11 cellular contexts compared by ENCODE assay signal in the genomic region with DNA sequence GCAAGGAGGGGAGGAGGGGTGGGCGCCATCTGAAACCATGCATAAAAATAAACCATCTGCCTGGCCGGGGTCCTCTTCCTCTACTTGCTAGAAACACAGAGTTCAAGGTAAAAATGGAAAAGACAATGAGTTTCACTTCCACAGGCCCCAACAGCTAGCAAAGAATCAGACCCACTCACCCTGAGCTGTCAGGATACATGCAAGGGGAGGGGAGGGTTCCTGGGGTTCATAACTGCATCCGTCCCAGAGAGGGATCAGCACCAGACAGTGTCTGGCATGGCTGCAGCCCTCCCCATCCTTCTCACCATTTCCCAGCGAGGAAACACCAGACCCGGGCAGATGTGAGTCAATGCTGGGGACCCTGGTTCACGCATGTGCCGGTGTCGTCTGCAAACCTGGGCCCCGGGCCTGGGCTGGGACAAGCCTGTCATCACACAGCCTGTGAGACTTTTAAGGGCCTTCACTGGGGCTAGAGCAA. TPM values are rescaled to one million over a fixed set of nuclear protein-coding genes. Genes with fewer than 3 reads are reported as not detected.
DNase-seq lines count a peak whose midpoint lies in the region; ATAC-seq and TF ChIP-seq lines count a peak whose summit lies in the region.
"Had no signal": no experiment of that assay in that cellular context is flagged by ENCODE, and none has a peak within 500 bp of the region (broad histone marks: within the 10 kb centered on the region; RNA-seq: fewer than 3 reads in every experiment).

No MANE protein-coding gene starts in this region.

- H3K79me2 ChIP-seq in SK-N-SH (ENCODE audit: insufficient read depth), result no peaks in the 10 kb centered on the region
- no peaks in the 10 kb centered on the region for H3K79me2 ChIP-seq in smooth muscle cell (ENCODE audit: low read depth)
- H3K79me2 ChIP-seq in PC-9 (ENCODE audit: low read depth), result no peaks in the 10 kb centered on the region

- 80% methylated on average over 6 of the region's 9 CpGs for WGBS in SK-N-SH (ENCODE audit: low lambda C conversion rate)
- 57% methylated on average over 9 of the region's 9 CpGs for WGBS in smooth muscle cell (ENCODE audit: low lambda C conversion rate)

- H3K27ac Mint-ChIP-seq in T-cell, result peak overlapping the region; percentile 92 to 94

- H3K27ac ChIP-seq in SK-N-SH (ENCODE audit: low read depth in 2 of 2, low read length in 1 of 2) (no peak overlapping the region), smooth muscle cell (ENCODE audit: low read depth) (no peak overlapping the region), PC-9 (no peak overlapping the region)
- H3K27ac ChIP-seq: esophagus muscularis mucosa had no signal

- no TSS peak for BruUV-seq in PC-9 (replicated peaks; lab: Mats Ljungman, UMichigan)

- H3K9me3 Mint-ChIP-seq in T-cell, result no peaks in the 10 kb centered on the region

- CTCF ChIA-PET in SK-N-SH (lab: Yijun Ruan, JAX) (no interaction called here), T-cell (lab: Charles Lee) (interaction anchor here in 1 of 2 donors (1.5 kb wide), 1 partner anchor 13 kb away, joined by 7 read pairs; no protein-coding TSS in a partner anchor), PC-9 (lab: Charles Lee) (interaction anchor here (1.0 kb wide), 1 partner anchor 107 kb away, joined by 3 read pairs; no protein-coding TSS in a partner anchor)

- TF ChIP-seq RAD21 in SK-N-SH (IDR thresholded peaks at IDR 0.05; ENCODE audit: low read length), result no peak

- H2AFZ ChIP-seq in SK-N-SH (ENCODE audit: low read depth), result no peak overlapping the region
- H2AFZ ChIP-seq in smooth muscle cell (ENCODE audit: low read depth), result no peak overlapping the region
- no peak overlapping the region for H2AFZ ChIP-seq in PC-9

- TF ChIP-seq EP300 in SK-N-SH (IDR thresholded peaks at IDR 0.05; ENCODE audit: borderline replicate concordance in 1 of 2, low read depth in 1 of 2, low read length in 1 of 2), result no peak

- POLR2A ChIA-PET in SK-N-SH (lab: Yijun Ruan, JAX) (no interaction called here), T-cell (lab: Charles Lee) (no interaction called here), PC-9 (lab: Charles Lee; ENCODE audit: unreplicated experiment) (no interaction called here)

- DNase-seq in SK-N-SH, result no peak
- no peak for DNase-seq in T-cell
- DNase-seq in smooth muscle cell (lab: John Stamatoyannopoulos, UW; ENCODE audit: unreplicated experiment), result no peak
- DNase-seq in PC-9, result no peak
- DNase-seq in central memory CD4-positive, alpha-beta T cell, result no peak
- DNase-seq: NCI-H1694 treated with DMSO at 0.1 percent for 48 hours; stimulated activated CD4-positive, alpha-beta T cell treated with anti-CD3 and anti-CD28 coated beads, Interleukin-2, amount 100 ng/mL, for 48 hours had no signal

- H3K27me3 Mint-ChIP-seq in T-cell, result no peaks in the 10 kb centered on the region

- peaks cover 21% of the 10 kb centered on the region for H3K36me3 Mint-ChIP-seq in T-cell

- no peaks in the 10 kb centered on the region for H3K27me3 ChIP-seq in SK-N-SH (ENCODE audit: insufficient read depth)
- no peaks in the 10 kb centered on the region for H3K27me3 ChIP-seq in smooth muscle cell (ENCODE audit: low read depth)
- no peaks in the 10 kb centered on the region for H3K27me3 ChIP-seq in PC-9 (ENCODE audit: insufficient read depth, low read depth)
- H3K27me3 ChIP-seq: esophagus muscularis mucosa had no signal

- H3K36me3 ChIP-seq in SK-N-SH (replicated peaks in 1 of 2; ENCODE audit: control insufficient read depth in 1 of 2, insufficient read depth in 2 of 2, low read length in 1 of 2), result no peaks in the 10 kb centered on the region
- H3K36me3 ChIP-seq in smooth muscle cell (ENCODE audit: low read depth), result no peaks in the 10 kb centered on the region
- H3K36me3 ChIP-seq in PC-9 (ENCODE audit: low read depth), result no peaks in the 10 kb centered on the region
- H3K36me3 ChIP-seq: esophagus muscularis mucosa had no signal

- TF ChIP-seq CTCF in SK-N-SH (IDR thresholded peaks at IDR 0.05), result no peak
- no peak for TF ChIP-seq CTCF in smooth muscle cell (IDR thresholded peaks at IDR 0.05; ENCODE audit: borderline replicate concordance, insufficient read depth, poor library complexity, severe bottlenecking)
- no peak for TF ChIP-seq CTCF in PC-9 (conservative IDR thresholded peaks at IDR 0.05)

- H3K9me2 ChIP-seq in SK-N-SH, result no peaks in the 10 kb centered on the region
- no peaks in the 10 kb centered on the region for H3K9me2 ChIP-seq in PC-9 (ENCODE audit: insufficient read depth)

- intact Hi-C loops in PC-9 (cut with micrococcal nuclease; ENCODE audit: unreplicated experiment), result no loop called here

- peak overlapping the region in 1 of 3 donors; percentile 67 for H3K4me3 Mint-ChIP-seq in T-cell

- H3K9me3 ChIP-seq in SK-N-SH, result no peaks in the 10 kb centered on the region
- no peaks in the 10 kb centered on the region for H3K9me3 ChIP-seq in smooth muscle cell (replicated peaks; ENCODE audit: low read depth)
- no peaks in the 10 kb centered on the region for H3K9me3 ChIP-seq in PC-9 (ENCODE audit: insufficient read depth, low read depth)
- H3K9me3 ChIP-seq: esophagus muscularis mucosa had no signal

- peaks cover 0 to 21% of the 10 kb centered on the region in 2 experiments; a peak in 1 of 4 replicates for H3K4me1 ChIP-seq in SK-N-SH (ENCODE audit: control insufficient read depth in 1 of 2, insufficient read depth in 2 of 2, low read depth in 1 of 2, low read length in 1 of 2)
- H3K4me1 ChIP-seq in smooth muscle cell (ENCODE audit: low read depth), result no peaks in the 10 kb centered on the region
- no peaks in the 10 kb centered on the region for H3K4me1 ChIP-seq in PC-9 (replicated peaks; ENCODE audit: insufficient read depth)

- H3K4me1 Mint-ChIP-seq in T-cell, result peaks cover 71 to 97% (median 96%) of the 10 kb centered on the region in 3 donors

- H3K4me2 ChIP-seq in SK-N-SH (no peak overlapping the region), smooth muscle cell (peak overlapping the region; percentile 6), PC-9 (no peak overlapping the region)

- no peak overlapping the region for H3K9ac ChIP-seq in SK-N-SH
- H3K9ac ChIP-seq in smooth muscle cell (ENCODE audit: low read depth), result no peak overlapping the region

- H3K4me3 ChIP-seq in SK-N-SH (ENCODE audit: low read depth in 2 of 2, low read length in 1 of 2) (no peak overlapping the region), smooth muscle cell (no peak overlapping the region), PC-9 (no peak overlapping the region)
- H3K4me3 ChIP-seq: esophagus muscularis mucosa had no signal

- ATAC-seq in SK-N-SH treated with all-trans-retinoic acid at 6 μM for 48 hours (peak; percentile 38), HG02678 (IDR thresholded peaks at IDR 0.05; ENCODE audit: unreplicated experiment) (peak; percentile 35), T-cell (replicated peaks in 1 of 4) (no peak)
- no peak for ATAC-seq in activated CD4-positive, CD25-positive, alpha-beta regulatory T cell treated with anti-CD3 and anti-CD28 coated beads, Interleukin-2, amount 50 U/mL, for 24 hours

- H3F3A ChIP-seq in SK-N-SH (replicated peaks; ENCODE audit: insufficient read depth), result no peaks in the 10 kb centered on the region
- H3F3A ChIP-seq in smooth muscle cell (ENCODE audit: low read depth), result no peaks in the 10 kb centered on the region
- H3F3A ChIP-seq in PC-9 (ENCODE audit: insufficient read depth, low read depth), result no peaks in the 10 kb centered on the region

- H4K20me1 ChIP-seq in SK-N-SH (ENCODE audit: insufficient read depth) (no peaks in the 10 kb centered on the region), smooth muscle cell (ENCODE audit: low read depth) (no peaks in the 10 kb centered on the region), PC-9 (ENCODE audit: insufficient read depth) (no peaks in the 10 kb centered on the region)

TF ChIP-seq in SK-N-SH treated with all-trans-retinoic acid at 6 μM for 48 hours, 23 proteins besides CTCF, POLR2A, EP300 and RAD21 (continues in another document):
- no peak for TF ChIP-seq ZFP30 (CRISPR knock-in tag; IDR thresholded peaks at IDR 0.05)
- no peak for TF ChIP-seq CSDC2 (CRISPR knock-in tag; IDR thresholded peaks at IDR 0.05)
- TF ChIP-seq, protein P1, sequence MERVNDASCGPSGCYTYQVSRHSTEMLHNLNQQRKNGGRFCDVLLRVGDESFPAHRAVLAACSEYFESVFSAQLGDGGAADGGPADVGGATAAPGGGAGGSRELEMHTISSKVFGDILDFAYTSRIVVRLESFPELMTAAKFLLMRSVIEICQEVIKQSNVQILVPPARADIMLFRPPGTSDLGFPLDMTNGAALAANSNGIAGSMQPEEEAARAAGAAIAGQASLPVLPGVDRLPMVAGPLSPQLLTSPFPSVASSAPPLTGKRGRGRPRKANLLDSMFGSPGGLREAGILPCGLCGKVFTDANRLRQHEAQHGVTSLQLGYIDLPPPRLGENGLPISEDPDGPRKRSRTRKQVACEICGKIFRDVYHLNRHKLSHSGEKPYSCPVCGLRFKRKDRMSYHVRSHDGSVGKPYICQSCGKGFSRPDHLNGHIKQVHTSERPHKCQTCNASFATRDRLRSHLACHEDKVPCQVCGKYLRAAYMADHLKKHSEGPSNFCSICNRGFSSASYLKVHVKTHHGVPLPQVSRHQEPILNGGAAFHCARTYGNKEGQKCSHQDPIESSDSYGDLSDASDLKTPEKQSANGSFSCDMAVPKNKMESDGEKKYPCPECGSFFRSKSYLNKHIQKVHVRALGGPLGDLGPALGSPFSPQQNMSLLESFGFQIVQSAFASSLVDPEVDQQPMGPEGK (CRISPR knock-in tag; IDR thresholded peaks at IDR 0.05; ENCODE audit: borderline replicate concordance), result no peak

TF ChIP-seq in SK-N-SH, 30 proteins besides CTCF, POLR2A, EP300 and RAD21:
- no peak for TF ChIP-seq YY1 (IDR thresholded peaks at IDR 0.05; ENCODE audit: low read depth)
- no peak for TF ChIP-seq GABPA (IDR thresholded peaks at IDR 0.05; ENCODE audit: low read depth)
- TF ChIP-seq RCOR1 (IDR thresholded peaks at IDR 0.05; ENCODE audit: low read length), result no peak
- TF ChIP-seq MXI1 (IDR thresholded peaks at IDR 0.05; ENCODE audit: low read depth, low read length), result no peak
- TF ChIP-seq FOXM1 (IDR thresholded peaks at IDR 0.05; ENCODE audit: low read depth), result no peak
- TF ChIP-seq, protein P2, sequence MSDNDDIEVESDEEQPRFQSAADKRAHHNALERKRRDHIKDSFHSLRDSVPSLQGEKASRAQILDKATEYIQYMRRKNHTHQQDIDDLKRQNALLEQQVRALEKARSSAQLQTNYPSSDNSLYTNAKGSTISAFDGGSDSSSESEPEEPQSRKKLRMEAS (IDR thresholded peaks at IDR 0.05; ENCODE audit: low read depth), result no peak
- no peak for TF ChIP-seq TCF12 (IDR thresholded peaks at IDR 0.05)
- no peak for TF ChIP-seq FOSL2 (IDR thresholded peaks at IDR 0.05; ENCODE audit: borderline replicate concordance, low read depth)

RNA-seq across cellular contexts. Expression of a gene that starts 55.4 kb away (rescaled TPM):
- 2.1 and 4.8 TPM in 2 replicates for polyA plus RNA-seq in SK-N-SH (2012; rRNA removed)
- polyA plus RNA-seq in SK-N-SH (2012; cell fraction: cytosol; rRNA removed), result 2.4 and 3.7 TPM in 2 replicates
- polyA plus RNA-seq in SK-N-SH (2012; cell fraction: nucleus; rRNA removed), result 12.9 and 17.9 TPM in 2 replicates
- total RNA-seq in T-cell, result 100 to 1,000 TPM; 347 to 585 (median 434) TPM
- total RNA-seq in smooth muscle cell, result 2.4 and 2.7 TPM in 2 replicates
- 0.63 and 3.4 TPM in 2 replicates for polyA plus RNA-seq in smooth muscle cell
- 48.4 and 58.3 TPM in 2 replicates for total RNA-seq in PC-9 (2021)

Comparison
In these comparisons a context has a peak if more than half of its experiments do, and no peak if none do; other contexts are left out.
1. ATAC-seq: peak in SK-N-SH treated with all-trans-retinoic acid at 6 μM for 48 hours (single experiment) and HG02678 (single experiment); none in T-cell (0 of 4) and activated CD4-positive, CD25-positive, alpha-beta regulatory T cell treated with anti-CD3 and anti-CD28 coated beads, Interleukin-2, amount 50 U/mL, for 24 hours (0 of 2).
2. RNA of a gene that starts 55.4 kb away (total RNA-seq): 347 to 585 TPM in T-cell and 48.4 to 58.3 TPM in PC-9; 2.4 to 2.7 TPM in smooth muscle cell; every median in the first group is over 10 times any median in the second.